In genomic region chr1:26161408-26162219, GRCh38 we compare ENCODE assay signal across 9 cellular contexts. TPM values are rescaled to one million over a fixed set of nuclear protein-coding genes. Genes with fewer than 3 reads are reported as not detected.
DNase-seq lines count a peak whose midpoint lies in the region; ATAC-seq, FAIRE-seq and TF ChIP-seq lines count a peak whose summit lies in the region.
"Had no signal": no experiment of that assay in that cellular context is flagged by ENCODE, and none has a peak within 500 bp of the region (broad histone marks: within the 10 kb centered on the region; RNA-seq: fewer than 3 reads in every experiment).

No MANE protein-coding gene starts in this region.

- peaks cover 14% of the 10 kb centered on the region for H3K4me1 Mint-ChIP-seq in Caco-2 (ENCODE audit: low read depth, unreplicated experiment)
- H3K4me1 Mint-ChIP-seq in stimulated activated naive B cell treated with anti-CD40 and anti-IgM and Interleukin-4, amounts not matched to agents 10 μg/mL and 1 μg/mL and 100 μg/mL, for 72 hours: peaks cover 15 to 21% of the 10 kb centered on the region in 2 donors

- peaks cover 29% of the 10 kb centered on the region for H3K4me1 ChIP-seq in Caco-2
- peaks cover 46% of the 10 kb centered on the region for H3K4me1 ChIP-seq in Loucy (ENCODE audit: insufficient read depth, low read length, poor library complexity, severe bottlenecking)
- H3K4me1 ChIP-seq in endothelial cell of umbilical vein (ENCODE audit: control insufficient read depth, extremely low read depth, insufficient read depth, low read length): peaks cover 34% of the 10 kb centered on the region
- H3K4me1 ChIP-seq in mesendoderm (ENCODE audit: control insufficient read depth, low read depth, low read length): peaks cover 32% of the 10 kb centered on the region

- H2BK15ac ChIP-seq in mesendoderm (replicated peaks; ENCODE audit: low read depth): no peak overlapping the region

- no peak overlapping the region for H2BK5ac ChIP-seq in mesendoderm (ENCODE audit: low read length)

- FAIRE-seq in endothelial cell of umbilical vein (lab: Jason Lieb, UNC): no peak

- DNase-seq in Caco-2: peak; percentile 59 to 80
- DNase-seq in activated CD4-positive, alpha-beta T cell treated with anti-CD3 and anti-CD28 coated beads, Interleukin-2, amount 50 U/mL, for 1 hour: peak; percentile 27
- peak; percentile 46 for DNase-seq in endothelial cell of umbilical vein (ENCODE audit: low read depth, low spot score)
- DNase-seq in mesendoderm: peak; percentile 77
- peak; percentile 33 for DNase-seq in stimulated activated naive B cell treated with anti-CD40 and anti-IgM and Interleukin-4, amounts not matched to agents 10 μg/mL and 1 μg/mL and 100 μg/mL, for 72 hours
- DNase-seq in NCI-H1048 (lab: John Stamatoyannopoulos, UW): no peak

- H4K5ac ChIP-seq in mesendoderm (ENCODE audit: low read length): no peak overlapping the region

- WGBS in mesendoderm (ENCODE audit: extremely low coverage, insufficient coverage, low lambda C conversion rate): no CpG with 5 or more reads among the region's 98 CpGs

- no peak overlapping the region for H2BK120ac ChIP-seq in mesendoderm (ENCODE audit: low read depth, low read length)

- H2AFZ ChIP-seq in Loucy (ENCODE audit: low read length): peak overlapping the region; percentile 88
- H2AFZ ChIP-seq in endothelial cell of umbilical vein (ENCODE audit: low read depth, low read length): peak overlapping the region; percentile 25

- no peaks in the 10 kb centered on the region for H3F3A ChIP-seq in Loucy (ENCODE audit: low read depth)

- no peak overlapping the region for H4K8ac ChIP-seq in mesendoderm (ENCODE audit: low read depth, low read length)

- no peak overlapping the region for H3K27ac Mint-ChIP-seq in Caco-2 (ENCODE audit: unreplicated experiment)
- H3K27ac Mint-ChIP-seq in stimulated activated naive B cell treated with anti-CD40 and anti-IgM and Interleukin-4, amounts not matched to agents 10 μg/mL and 1 μg/mL and 100 μg/mL, for 72 hours: no peak overlapping the region

- no peaks in the 10 kb centered on the region for H3K9me3 Mint-ChIP-seq in Caco-2 (ENCODE audit: unreplicated experiment)
- H3K9me3 Mint-ChIP-seq in stimulated activated naive B cell treated with anti-CD40 and anti-IgM and Interleukin-4, amounts not matched to agents 10 μg/mL and 1 μg/mL and 100 μg/mL, for 72 hours: no peaks in the 10 kb centered on the region

- H3K56ac ChIP-seq in mesendoderm (ENCODE audit: low read length): peak overlapping the region; percentile 89

- H3K27me3 ChIP-seq in Caco-2 (replicated peaks; ENCODE audit: control insufficient read depth, insufficient read depth, low read length): no peaks in the 10 kb centered on the region
- no peaks in the 10 kb centered on the region for H3K27me3 ChIP-seq in Loucy (ENCODE audit: insufficient read depth, low read length, poor library complexity, severe bottlenecking)
- no peaks in the 10 kb centered on the region for H3K27me3 ChIP-seq in endothelial cell of umbilical vein (ENCODE audit: control insufficient read depth in 2 of 2, insufficient read depth in 2 of 2, low read length in 2 of 2)
- peaks cover 6% of the 10 kb centered on the region for H3K27me3 ChIP-seq in mesendoderm (ENCODE audit: insufficient read depth, low read length, poor library complexity)

- H3K36me3 Mint-ChIP-seq in Caco-2 (ENCODE audit: insufficient read depth, unreplicated experiment): no peaks in the 10 kb centered on the region
- no peaks in the 10 kb centered on the region for H3K36me3 Mint-ChIP-seq in stimulated activated naive B cell treated with anti-CD40 and anti-IgM and Interleukin-4, amounts not matched to agents 10 μg/mL and 1 μg/mL and 100 μg/mL, for 72 hours

- H3K18ac ChIP-seq in mesendoderm (ENCODE audit: low read length): peak overlapping the region; percentile 32

- H3K36me3 ChIP-seq in Caco-2 (ENCODE audit: control insufficient read depth, insufficient read depth, low read length) (no peaks in the 10 kb centered on the region), Loucy (ENCODE audit: insufficient read depth, low read length) (no peaks in the 10 kb centered on the region), endothelial cell of umbilical vein (ENCODE audit: control insufficient read depth in 2 of 2, extremely low read depth in 1 of 2, insufficient read depth in 2 of 2, low read length in 2 of 2) (peaks cover 0 to 4% of the 10 kb centered on the region in 2 experiments), mesendoderm (ENCODE audit: control insufficient read depth, insufficient read depth, low read length) (no peaks in the 10 kb centered on the region)

- no peaks in the 10 kb centered on the region for H3K9me1 ChIP-seq in endothelial cell of umbilical vein (replicated peaks; ENCODE audit: control insufficient read depth, extremely low read depth, insufficient read depth, low read length)

- peak overlapping the region; percentile 80 for H3K23ac ChIP-seq in mesendoderm (ENCODE audit: low read length)

- no peak overlapping the region for H2AK5ac ChIP-seq in mesendoderm (ENCODE audit: low read length)

- H4K20me1 ChIP-seq in Loucy (ENCODE audit: insufficient read depth, low read length, poor library complexity, severe bottlenecking) (no peaks in the 10 kb centered on the region), endothelial cell of umbilical vein (replicated peaks; ENCODE audit: control insufficient read depth, extremely low read depth, insufficient read depth, low read length) (no peaks in the 10 kb centered on the region)

- BruUV-seq in Caco-2 (replicated peaks; lab: Mats Ljungman, UMichigan) (TSS peak; percentile 29), endothelial cell of umbilical vein (replicated peaks; lab: Mats Ljungman, UMichigan) (no TSS peak)

- peak; percentile 56 to 68 for ATAC-seq in stimulated activated naive B cell treated with anti-CD40 and anti-IgM and Interleukin-4, amounts not matched to agents 10 μg/mL and 1 μg/mL and 100 μg/mL, for 72 hours (replicated peaks)
- no peak for ATAC-seq in HG03521 (IDR thresholded peaks at IDR 0.05; ENCODE audit: unreplicated experiment)

- intact Hi-C loops in Caco-2 (cut with micrococcal nuclease; ENCODE audit: unreplicated experiment) (loop anchor here (1.0 to 5.0 kb wide), 2 partner anchors 16 to 124 kb away; no protein-coding TSS in a partner anchor), endothelial cell of umbilical vein (cut with micrococcal nuclease) (loop anchor here (2.0 kb wide), 1 partner anchor 57 kb away; no protein-coding TSS in a partner anchor)

- H3K4me3 Mint-ChIP-seq in Caco-2 (ENCODE audit: unreplicated experiment): peak overlapping the region; percentile 72
- peak overlapping the region; percentile 57 to 73 for H3K4me3 Mint-ChIP-seq in stimulated activated naive B cell treated with anti-CD40 and anti-IgM and Interleukin-4, amounts not matched to agents 10 μg/mL and 1 μg/mL and 100 μg/mL, for 72 hours

- dilution Hi-C loops in endothelial cell of umbilical vein (cut with MboI; ENCODE audit: extremely low pct_ligation_motif_present, low sequenced_read_pairs): no loop called here

- CTCF ChIA-PET in Caco-2 (lab: Charles Lee) (interaction anchor here (1.2 to 2.1 kb wide), 2 partner anchors 17 to 125 kb away, joined by 5 to 13 read pairs; no protein-coding TSS in a partner anchor), endothelial cell of umbilical vein (lab: Charles Lee) (interaction anchor here (1.0 to 3.7 kb wide), 6 partner anchors 8 to 125 kb away, joined by 4 to 12 read pairs (median 6); partner anchors contain the start of gene ZNF593)

- peaks cover 32% of the 10 kb centered on the region for H3K79me2 ChIP-seq in Loucy (ENCODE audit: insufficient read depth, low read length)
- H3K79me2 ChIP-seq in endothelial cell of umbilical vein (ENCODE audit: control insufficient read depth, insufficient read depth, low read length): no peaks in the 10 kb centered on the region
- H3K79me2 ChIP-seq in mesendoderm (ENCODE audit: control insufficient read depth, insufficient read depth, low read length): no peaks in the 10 kb centered on the region

- H3K27me3 Mint-ChIP-seq in Caco-2 (ENCODE audit: insufficient read depth, unreplicated experiment): no peaks in the 10 kb centered on the region
- peaks cover 38 to 56% of the 10 kb centered on the region in 2 donors for H3K27me3 Mint-ChIP-seq in stimulated activated naive B cell treated with anti-CD40 and anti-IgM and Interleukin-4, amounts not matched to agents 10 μg/mL and 1 μg/mL and 100 μg/mL, for 72 hours

- POLR2A ChIA-PET in Caco-2 (lab: Charles Lee): interaction anchor here (0.6 kb wide), 1 partner anchor 185 kb away, joined by 5 read pairs; no protein-coding TSS in a partner anchor
- POLR2A ChIA-PET in endothelial cell of umbilical vein (lab: Charles Lee): no interaction called here

- peak overlapping the region; percentile 98 for H3K4me2 ChIP-seq in Loucy (ENCODE audit: low read depth, low read length, poor library complexity, severe bottlenecking)
- H3K4me2 ChIP-seq in endothelial cell of umbilical vein (ENCODE audit: insufficient read depth, low read length): peak overlapping the region; percentile 63
- peak overlapping the region; percentile 74 for H3K4me2 ChIP-seq in mesendoderm (ENCODE audit: low read length)

- H3K9me3 ChIP-seq in Caco-2: no peaks in the 10 kb centered on the region
- no peaks in the 10 kb centered on the region for H3K9me3 ChIP-seq in Loucy (ENCODE audit: insufficient read depth, low read depth, low read length)
- no peaks in the 10 kb centered on the region for H3K9me3 ChIP-seq in endothelial cell of umbilical vein (replicated peaks; ENCODE audit: control insufficient read depth, insufficient read depth, low read length)

- no peak for TF ChIP-seq POLR2A in endothelial cell of umbilical vein (IDR thresholded peaks at IDR 0.05; ENCODE audit: low read depth, low read length)

- H3K27ac ChIP-seq in endothelial cell of umbilical vein (ENCODE audit: insufficient read depth, low read depth, low read length) (no peak overlapping the region), mesendoderm (ENCODE audit: low read depth, low read length) (no peak overlapping the region)

- peak overlapping the region; percentile 90 for H3K9ac ChIP-seq in Loucy (ENCODE audit: low read depth, low read length, poor library complexity, severe bottlenecking)
- H3K9ac ChIP-seq in endothelial cell of umbilical vein (replicated peaks; ENCODE audit: extremely low read depth, insufficient read depth, low read length): peak overlapping the region; percentile 8
- peak overlapping the region; percentile 71 for H3K9ac ChIP-seq in mesendoderm (ENCODE audit: low read length)

- H3K9me2 ChIP-seq in Loucy (replicated peaks; ENCODE audit: low read depth, low read length): no peaks in the 10 kb centered on the region

- H3K79me1 ChIP-seq in mesendoderm (ENCODE audit: low read length): no peaks in the 10 kb centered on the region

- H3K4me3 ChIP-seq in Caco-2 (ENCODE audit: low read depth, low read length) (peak overlapping the region; percentile 53), Loucy (ENCODE audit: low read length, poor library complexity, severe bottlenecking) (peak overlapping the region; percentile 76), endothelial cell of umbilical vein (replicated peaks in 1 of 3; ENCODE audit: insufficient read depth in 1 of 3, low read depth in 1 of 3, low read length in 3 of 3) (peak overlapping the region in 2 of 3 experiments; percentile 20 to 29), mesendoderm (ENCODE audit: low read length) (no peak overlapping the region)

- peak overlapping the region; percentile 36 for H3K4ac ChIP-seq in mesendoderm (ENCODE audit: low read depth, low read length)

- TF ChIP-seq CTCF in Caco-2 (IDR thresholded peaks at IDR 0.05; ENCODE audit: insufficient read depth in 1 of 2, low read depth in 1 of 2, low read length in 1 of 2, severe bottlenecking in 1 of 2, unreplicated experiment in 1 of 2) (peak in 1 of 2 experiments; percentile 18), Loucy (conservative IDR thresholded peaks at IDR 0.05; ENCODE audit: low read length) (peak; percentile 22; the same call in 1 of the 2 replicates), endothelial cell of umbilical vein (IDR thresholded peaks at IDR 0.05; ENCODE audit: extremely low read depth in 1 of 2, insufficient read depth in 1 of 2, low read depth in 1 of 2, low read length in 2 of 2) (peak in 1 of 2 donors; percentile 10)

RNA-seq across cellular contexts. Expression of gene FAM110D, which starts 2.7 kb away (rescaled TPM):
- total RNA-seq in Caco-2 (2022) (0.12 and 0.16 TPM in 2 replicates), endothelial cell of umbilical vein (4.4 and 5.1 TPM in 2 replicates)
- polyA plus RNA-seq in endothelial cell of umbilical vein: 2.6 and 3.8 TPM in 2 replicates
- 1.6 and 2.2 TPM in 2 replicates for polyA plus RNA-seq in endothelial cell of umbilical vein (2011; cell fraction: cytosol; rRNA removed)
- polyA plus RNA-seq in endothelial cell of umbilical vein (2011; cell fraction: nucleus; rRNA removed): 0.95 and 0.97 TPM in 2 replicates
- polyA plus RNA-seq in endothelial cell of umbilical vein (2012): 2.8 and 4.1 TPM in 2 replicates
- 2.1 and 2.5 TPM in 2 replicates for polyA minus RNA-seq in endothelial cell of umbilical vein
- polyA minus RNA-seq in endothelial cell of umbilical vein (2011; cell fraction: cytosol; rRNA and poly(A)+ RNA removed): not detected
- polyA minus RNA-seq in endothelial cell of umbilical vein (2011; cell fraction: nucleus; rRNA and poly(A)+ RNA removed): 0.96 and 1.2 TPM in 2 replicates
- polyA plus RNA-seq in mesendoderm (2013, experiment 1 of 2): 0.59 TPM
- polyA plus RNA-seq in mesendoderm (2013, experiment 2 of 2): 0.53 TPM

RNA-seq across cellular contexts. Expression of gene C1orf232, which starts 7.1 kb away (rescaled TPM):
- not detected in 2 replicates for total RNA-seq in Caco-2 (2022)
- total RNA-seq in endothelial cell of umbilical vein: not detected in 2 replicates
- not detected in 2 replicates for polyA plus RNA-seq in endothelial cell of umbilical vein
- polyA plus RNA-seq in endothelial cell of umbilical vein (2011; cell fraction: cytosol; rRNA removed): not detected in 2 replicates
- not detected in 2 replicates for polyA plus RNA-seq in endothelial cell of umbilical vein (2011; cell fraction: nucleus; rRNA removed)
- polyA plus RNA-seq in endothelial cell of umbilical vein (2012): not detected in 2 replicates
- polyA minus RNA-seq in endothelial cell of umbilical vein: not detected in 2 replicates
- polyA minus RNA-seq in endothelial cell of umbilical vein (2011; cell fraction: cytosol; rRNA and poly(A)+ RNA removed): not detected
- not detected in 2 replicates for polyA minus RNA-seq in endothelial cell of umbilical vein (2011; cell fraction: nucleus; rRNA and poly(A)+ RNA removed)
- not detected for polyA plus RNA-seq in mesendoderm (2013, experiment 1 of 2)
- not detected for polyA plus RNA-seq in mesendoderm (2013, experiment 2 of 2)
- total RNA-seq: temporal lobe had no signal

RNA-seq across cellular contexts. Expression of gene ZNF593, which starts 8.1 kb away (rescaled TPM):
- 50.0 and 50.8 TPM in 2 replicates for total RNA-seq in Caco-2 (2022)
- total RNA-seq in endothelial cell of umbilical vein: 30.5 and 41.0 TPM in 2 replicates
- 71.0 and 108 TPM in 2 replicates for polyA plus RNA-seq in endothelial cell of umbilical vein
- polyA plus RNA-seq in endothelial cell of umbilical vein (2011; cell fraction: cytosol; rRNA removed): 53.6 and 60.5 TPM in 2 replicates
- polyA plus RNA-seq in endothelial cell of umbilical vein (2011; cell fraction: nucleus; rRNA removed): 17.7 and 21.2 TPM in 2 replicates
- 28.2 and 36.2 TPM in 2 replicates for polyA plus RNA-seq in endothelial cell of umbilical vein (2012)
- polyA minus RNA-seq in endothelial cell of umbilical vein: 8.7 and 9.0 TPM in 2 replicates
- polyA minus RNA-seq in endothelial cell of umbilical vein (2011; cell fraction: cytosol; rRNA and poly(A)+ RNA removed): 25.8 TPM
- 6.0 and 6.6 TPM in 2 replicates for polyA minus RNA-seq in endothelial cell of umbilical vein (2011; cell fraction: nucleus; rRNA and poly(A)+ RNA removed)
- 64.2 TPM for polyA plus RNA-seq in mesendoderm (2013, experiment 1 of 2)
- 64.2 TPM for polyA plus RNA-seq in mesendoderm (2013, experiment 2 of 2)

RNA-seq across cellular contexts. Expression of gene ZNF593OS, which starts 10.0 kb away (rescaled TPM):
- total RNA-seq in Caco-2 (2022) (0.45 TPM in 1 of 2 replicates, not detected in the other), endothelial cell of umbilical vein (not detected in 2 replicates)
- polyA plus RNA-seq in endothelial cell of umbilical vein: not detected in 2 replicates
- polyA plus RNA-seq in endothelial cell of umbilical vein (2011; cell fraction: cytosol; rRNA removed): not detected in 2 replicates
- not detected in 2 replicates for polyA plus RNA-seq in endothelial cell of umbilical vein (2011; cell fraction: nucleus; rRNA removed)
- polyA plus RNA-seq in endothelial cell of umbilical vein (2012): 0.23 and 0.32 TPM in 2 replicates
- not detected in 2 replicates for polyA minus RNA-seq in endothelial cell of umbilical vein
- polyA minus RNA-seq in endothelial cell of umbilical vein (2011; cell fraction: cytosol; rRNA and poly(A)+ RNA removed): not detected
- polyA minus RNA-seq in endothelial cell of umbilical vein (2011; cell fraction: nucleus; rRNA and poly(A)+ RNA removed): not detected in 2 replicates
- polyA plus RNA-seq in mesendoderm (2013, experiment 1 of 2): not detected
- polyA plus RNA-seq in mesendoderm (2013, experiment 2 of 2): not detected
- total RNA-seq: temporal lobe had no signal

RNA-seq across cellular contexts. Expression of gene CNKSR1, which starts 15.7 kb away (rescaled TPM):
- 15.6 and 16.1 TPM in 2 replicates for total RNA-seq in Caco-2 (2022)
- total RNA-seq in endothelial cell of umbilical vein: not detected in 2 replicates
- polyA plus RNA-seq in endothelial cell of umbilical vein: 0.19 and 0.22 TPM in 2 replicates
- polyA plus RNA-seq in endothelial cell of umbilical vein (2011; cell fraction: cytosol; rRNA removed): 0.10 and 0.28 TPM in 2 replicates
- 0.67 and 1.1 TPM in 2 replicates for polyA plus RNA-seq in endothelial cell of umbilical vein (2011; cell fraction: nucleus; rRNA removed)
- 0.20 TPM in 1 of 2 replicates, not detected in the other for polyA plus RNA-seq in endothelial cell of umbilical vein (2012)
- 0.61 TPM in 1 of 2 replicates, not detected in the other for polyA minus RNA-seq in endothelial cell of umbilical vein
- 3.8 TPM for polyA minus RNA-seq in endothelial cell of umbilical vein (2011; cell fraction: cytosol; rRNA and poly(A)+ RNA removed)
- polyA minus RNA-seq in endothelial cell of umbilical vein (2011; cell fraction: nucleus; rRNA and poly(A)+ RNA removed): not detected in 2 replicates
- 8.5 TPM for polyA plus RNA-seq in mesendoderm (2013, experiment 1 of 2)
- polyA plus RNA-seq in mesendoderm (2013, experiment 2 of 2): 8.5 TPM

Comparison
In these comparisons a context has a peak if more than half of its experiments do, and no peak if none do; other contexts are left out.
1. H3K9ac ChIP-seq: peak in every context shown above with its lines; median percentile 90 in Loucy; 71 in mesendoderm; 8 in endothelial cell of umbilical vein.